ENCODE assay signal across 8 cellular contexts in the genomic region with DNA sequence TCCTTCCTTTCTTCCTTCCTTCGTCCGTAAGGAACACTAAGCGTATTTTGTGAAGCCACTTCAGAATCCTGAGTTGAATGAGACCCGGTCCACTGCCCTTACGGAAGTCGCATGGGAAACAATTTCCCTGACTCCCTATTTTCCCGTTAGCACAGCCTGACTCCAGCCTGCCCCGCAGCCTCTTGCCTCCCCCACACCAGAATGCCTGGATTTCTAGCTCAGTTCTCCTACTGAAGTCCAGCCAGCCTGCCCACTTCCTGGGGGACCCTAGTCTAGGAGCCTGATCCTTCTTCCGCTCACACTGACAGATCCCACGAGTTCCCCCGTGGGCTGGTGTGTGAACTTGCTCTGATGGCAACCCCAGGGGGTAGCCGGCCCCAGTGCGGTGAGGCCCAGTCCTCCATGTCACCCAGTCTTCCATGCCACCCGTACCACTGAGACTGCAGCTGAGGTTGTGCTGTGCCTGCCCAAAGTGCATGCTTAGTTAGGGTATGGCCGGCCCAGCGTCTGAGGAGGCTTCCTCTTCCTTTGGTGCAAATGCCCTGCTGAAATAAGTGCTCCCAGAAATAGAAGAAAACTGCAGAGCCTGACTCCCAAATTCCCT. TPM values are rescaled to one million over a fixed set of nuclear protein-coding genes. Genes with fewer than 3 reads are reported as not detected.
DNase-seq lines count a peak whose midpoint lies in the region; ATAC-seq and TF ChIP-seq lines count a peak whose summit lies in the region.

No MANE protein-coding gene starts in this region.

- H3K9me3 ChIP-seq in heart left ventricle (no peaks in the 10 kb centered on the region), SJSA1 (replicated peaks) (no peaks in the 10 kb centered on the region), mucosa of stomach (ENCODE audit: control insufficient read depth, low read length) (no peaks in the 10 kb centered on the region), aorta (ENCODE audit: control insufficient read depth, low read length) (no peaks in the 10 kb centered on the region)

- H3K27me3 ChIP-seq in heart left ventricle (no peaks in the 10 kb centered on the region), SJSA1 (replicated peaks) (no peaks in the 10 kb centered on the region), mucosa of stomach (ENCODE audit: control insufficient read depth, insufficient read depth, low read length) (no peaks in the 10 kb centered on the region), aorta (ENCODE audit: control insufficient read depth in 1 of 2, insufficient read depth in 2 of 2, low read length in 1 of 2) (no peaks in the 10 kb centered on the region)

- H3K4me3 ChIP-seq in heart left ventricle (no peak overlapping the region), SJSA1 (no peak overlapping the region), mucosa of stomach (ENCODE audit: low read length) (no peak overlapping the region), aorta (ENCODE audit: low read length in 2 of 2) (no peak overlapping the region)

- H3K36me3 ChIP-seq in heart left ventricle (peaks cover 0 to 26% (median 6%) of the 10 kb centered on the region in 9 donors), SJSA1 (peaks cover 30% of the 10 kb centered on the region), mucosa of stomach (ENCODE audit: control insufficient read depth, insufficient read depth, low read length) (no peaks in the 10 kb centered on the region), aorta (ENCODE audit: control insufficient read depth in 1 of 2, insufficient read depth in 2 of 2, low read length in 1 of 2) (no peaks in the 10 kb centered on the region)

- intact Hi-C loops in heart left ventricle (cut with DNase I) (no loop called here), Right ventricle myocardium inferior (cut with DNase I) (no loop called here), aorta (cut with DNase I) (no loop called here)

- H3K27ac ChIP-seq in heart left ventricle, result peak overlapping the region in 11 of 12 donors; percentile 21 to 89 (median 31)
- peak overlapping the region; percentile 30 for H3K27ac ChIP-seq in SJSA1
- no peak overlapping the region for H3K27ac ChIP-seq in aorta (ENCODE audit: low read depth in 1 of 2, low read length in 2 of 2)

- TF ChIP-seq POLR2A in heart left ventricle (IDR thresholded peaks at IDR 0.05), result no peak

- peaks cover 5 to 84% (median 73%) of the 10 kb centered on the region in 12 donors for H3K4me1 ChIP-seq in heart left ventricle
- peaks cover 55% of the 10 kb centered on the region for H3K4me1 ChIP-seq in SJSA1 (replicated peaks)
- peaks cover 48% of the 10 kb centered on the region for H3K4me1 ChIP-seq in mucosa of stomach (ENCODE audit: control insufficient read depth, insufficient read depth, low read length)
- H3K4me1 ChIP-seq in aorta (ENCODE audit: control insufficient read depth in 1 of 2, insufficient read depth in 2 of 2, low read length in 2 of 2), result no peaks in the 10 kb centered on the region

- peak overlapping the region; percentile 38 for H3K9ac ChIP-seq in mucosa of stomach (ENCODE audit: low read length)

- TF ChIP-seq CTCF in heart left ventricle (IDR thresholded peaks at IDR 0.05), result no peak

- WGBS in heart left ventricle, 4 donors, result 62 to 77% (median 71%) methylated on average over 15 to 16 of the region's 16 CpGs
- 93 to 95% methylated on average over 16 of the region's 16 CpGs for WGBS in aorta, 2 donors

- no peak for DNase-seq in heart left ventricle
- no peak for DNase-seq in Right ventricle myocardium inferior (ENCODE audit: missing footprints)
- DNase-seq in SJSA1 (ENCODE audit: low read depth in 1 of 2, low spot score in 2 of 2), result no peak
- DNase-seq in aorta, result peak; percentile 23 to 49
- DNase-seq in HPDE6-E6E7 (ENCODE audit: extremely low spot score), result no peak
- no peak for DNase-seq in NCI-H2081 treated with DMSO at 0.1 percent for 48 hours (lab: John Stamatoyannopoulos, UW)
- no peak for DNase-seq in SIG-M5 (lab: John Stamatoyannopoulos, UW)

- ATAC-seq in heart left ventricle, result no peak
- ATAC-seq in Right ventricle myocardium inferior, result no peak
- ATAC-seq in aorta (ENCODE audit: low FRiP score), result no peak

RNA-seq across cellular contexts. Expression of gene MGLL, which starts 31.6 kb away (rescaled TPM):
- total RNA-seq in heart left ventricle, result 100 to 1,000 TPM in 1 of 9 donors, 10 to 100 TPM in 8; 41.8 to 119 (median 78.9) TPM
- 10 to 100 TPM; 38.5 to 90.7 TPM for polyA plus RNA-seq in heart left ventricle
- total RNA-seq in Right ventricle myocardium inferior, result 74.1 TPM
- total RNA-seq in SJSA1 (2014; rRNA removed; shearing (Covaris generic)), result 31.9 and 47.7 TPM in 2 replicates
- 10 to 100 TPM; 72.6 to 85.3 TPM for total RNA-seq in aorta
- polyA plus RNA-seq in aorta, result 10 to 100 TPM; 18.3 to 28.7 TPM

Comparison
In these comparisons a context has a peak if more than half of its experiments do, and no peak if none do; other contexts are left out.
1. DNase-seq: peak in aorta (2 of 2); none in heart left ventricle (0 of 5), Right ventricle myocardium inferior (single experiment), SJSA1 (0 of 2), HPDE6-E6E7 (single experiment), NCI-H2081 treated with DMSO at 0.1 percent for 48 hours (single experiment) and SIG-M5 (single experiment).
2. H3K27ac ChIP-seq: peak in heart left ventricle (11 of 12) and SJSA1 (single experiment); none in aorta (0 of 2).